6 cellular contexts compared by ENCODE assay signal in the genomic region with DNA sequence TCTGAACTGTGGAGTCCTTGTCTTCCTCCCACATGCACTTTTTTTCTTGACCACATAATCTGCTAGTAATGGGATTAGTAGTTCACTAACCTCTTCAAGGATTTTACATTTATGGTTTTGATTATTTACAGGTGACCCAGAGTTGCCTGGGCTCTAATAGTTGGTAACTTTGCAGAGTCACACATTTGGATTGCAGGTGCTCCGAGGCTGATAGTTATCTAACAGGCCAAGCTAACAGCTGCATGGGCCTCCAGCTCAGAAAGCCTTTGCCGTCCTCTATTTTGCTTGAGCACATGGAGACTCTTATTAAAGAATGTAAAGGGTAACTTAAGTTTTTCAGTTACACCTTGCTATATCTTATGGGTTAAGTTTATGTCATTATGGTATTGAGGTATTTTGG.
"Had no signal": no experiment of that assay in that cellular context is flagged by ENCODE, and none has a peak within 500 bp of the region (broad histone marks: within the 10 kb centered on the region; RNA-seq: fewer than 3 reads in every experiment).

No MANE protein-coding gene starts in this region.

- H3K4me3 ChIP-seq: GM23338 had no signal

- H3K4me2 ChIP-seq: GM23338 had no signal

- DNase-seq: H9, HCEC 1CT, KBM-7 had no signal

- ATAC-seq: GM23338, HepG2 had no signal

- H3K27ac ChIP-seq: HL-60 had no signal

- H2AFZ ChIP-seq: GM23338 had no signal
